Comparison of ENCODE assay signal across 1 cellular context in the genomic region with DNA sequence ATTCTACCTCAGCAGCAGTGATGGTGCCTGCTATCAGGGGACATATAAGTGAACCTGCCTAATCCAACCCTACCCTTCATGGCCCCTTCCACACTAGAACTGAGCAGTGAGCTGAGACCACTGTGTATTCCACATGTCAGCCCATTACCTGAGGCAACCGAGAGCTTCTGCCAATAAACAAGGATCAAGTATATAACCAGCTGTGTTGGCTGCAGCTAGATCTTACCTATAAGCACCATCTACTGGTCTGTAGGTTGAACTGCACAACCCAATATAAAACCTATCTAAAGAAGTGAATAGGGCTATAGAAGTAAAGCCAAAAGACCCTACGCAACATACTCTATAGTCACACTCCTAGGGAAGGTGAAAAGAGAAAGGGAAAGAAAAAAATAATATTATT.
TF ChIP-seq lines count a peak whose summit lies in the region.

No MANE protein-coding gene starts in this region.

TF ChIP-seq in H1, 55 proteins besides CTCF, POLR2A, EP300 and RAD21 (continued from another document):
- TF ChIP-seq ASH2L (IDR thresholded peaks at IDR 0.05; ENCODE audit: low read length) (no peak), SP2 (IDR thresholded peaks at IDR 0.05; ENCODE audit: low read length) (no peak), SIX5 (IDR thresholded peaks at IDR 0.05; ENCODE audit: low read depth, low read length) (no peak), TBP (IDR thresholded peaks at IDR 0.05; ENCODE audit: low read depth, low read length) (no peak), TCF12 (IDR thresholded peaks at IDR 0.05; ENCODE audit: low read depth, low read length) (no peak), POU5F1 (IDR thresholded peaks at IDR 0.05; ENCODE audit: low read depth, low read length) (no peak)
